8 cellular contexts compared by ENCODE assay signal in genomic region chr10:133260895-133261725, GRCh38. TPM values are rescaled to one million over a fixed set of nuclear protein-coding genes. Genes with fewer than 3 reads are reported as not detected.
A peak's percentile ranks its signal among the peaks of the same experiment; 100 is the strongest.
DNase-seq lines count a peak whose midpoint lies in the region; ATAC-seq and TF ChIP-seq lines count a peak whose summit lies in the region.

No MANE protein-coding gene starts in this region.

- 36% methylated on average over 48 of the region's 50 CpGs for WGBS in HUES64

- H3K36me3 ChIP-seq in HUES64 (ENCODE audit: insufficient read depth, low read length), result no peaks in the 10 kb centered on the region
- no peaks in the 10 kb centered on the region for H3K36me3 ChIP-seq in lower lobe of right lung

- peak overlapping the region; percentile 89 for H3K4me3 Mint-ChIP-seq in activated B cell treated with CpG ODN at 0.5 μM for 24 hours

- peak overlapping the region; percentile 92 for H3K27ac Mint-ChIP-seq in activated B cell treated with CpG ODN at 0.5 μM for 24 hours

- H3K9me3 Mint-ChIP-seq in activated B cell treated with CpG ODN at 0.5 μM for 24 hours, result no peaks in the 10 kb centered on the region

- no peaks in the 10 kb centered on the region for H3K27me3 Mint-ChIP-seq in activated B cell treated with CpG ODN at 0.5 μM for 24 hours

- H3K27me3 ChIP-seq in HUES64 (ENCODE audit: insufficient read depth, low read length) (peaks cover 19% of the 10 kb centered on the region), lower lobe of right lung (ENCODE audit: low read depth) (no peaks in the 10 kb centered on the region)

- H3K4me3 ChIP-seq in HUES64 (ENCODE audit: low read length) (peak overlapping the region; percentile 62), choroid plexus epithelial cell (ENCODE audit: low read depth, low read length) (peak overlapping the region; percentile 58), lower lobe of right lung (peak overlapping the region; percentile 65)

- intact Hi-C loops in activated B cell treated with CpG ODN at 0.5 μM for 24 hours (cut with micrococcal nuclease), result loop anchor here (1.0 kb wide), 2 partner anchors 14 to 47 kb away; partner anchors contain the start of genes TUBGCP2 and ZNF511
- intact Hi-C loops in lower lobe of right lung (cut with DNase I), result no loop called here

- H3K4me1 Mint-ChIP-seq in activated B cell treated with CpG ODN at 0.5 μM for 24 hours, result peaks cover 80% of the 10 kb centered on the region

- H3K36me3 Mint-ChIP-seq in activated B cell treated with CpG ODN at 0.5 μM for 24 hours (ENCODE audit: low read depth), result peaks cover 19% of the 10 kb centered on the region

- ATAC-seq in GM21447 (IDR thresholded peaks at IDR 0.05; ENCODE audit: unreplicated experiment), result peak; percentile 42
- ATAC-seq in activated B cell treated with CpG ODN at 0.5 μM for 24 hours (ENCODE audit: low read depth), result peak; percentile 73
- peak; percentile 57 to 58 for ATAC-seq in lower lobe of right lung

- POLR2A ChIA-PET in activated B cell treated with CpG ODN at 0.5 μM for 24 hours (lab: Charles Lee), result interaction anchor here (0.6 to 7.0 kb wide), 3 partner anchors 13 to 46 kb away, joined by 3 to 85 read pairs (median 4); partner anchors contain the start of gene ADAM8

- H3K9ac ChIP-seq in HUES64 (ENCODE audit: low read depth, low read length), result peak overlapping the region; percentile 47

- no peak for TF ChIP-seq CTCF in activated B cell treated with CpG ODN at 0.5 μM for 24 hours (IDR thresholded peaks at IDR 0.05)
- TF ChIP-seq CTCF in choroid plexus epithelial cell (conservative IDR thresholded peaks at IDR 0.05; ENCODE audit: low read depth, low read length), result no peak
- TF ChIP-seq CTCF in lower lobe of right lung (IDR thresholded peaks at IDR 0.05), result no peak

- CTCF ChIA-PET in activated B cell treated with CpG ODN at 0.5 μM for 24 hours (lab: Charles Lee), result no interaction called here

- H3K4me1 ChIP-seq in HUES64 (ENCODE audit: insufficient read depth, low read length) (peaks cover 13% of the 10 kb centered on the region; the same call in 1 of the 2 replicates), lower lobe of right lung (peaks cover 63% of the 10 kb centered on the region)

- peak; percentile 46 for DNase-seq in GF-D8 (lab: John Stamatoyannopoulos, UW)
- peak; percentile 72 for DNase-seq in activated B cell treated with CpG ODN at 0.5 μM for 24 hours
- DNase-seq in choroid plexus epithelial cell (ENCODE audit: low read depth), result peak; percentile 18
- DNase-seq in lower lobe of right lung, result peak; percentile 85
- peak; percentile 54 to 75 for DNase-seq in stimulated activated CD8-positive, alpha-beta memory T cell treated with anti-CD3 and anti-CD28 coated beads, Interleukin-2, amount 100 ng/mL, for 48 hours (ENCODE audit: low read depth in 2 of 2)
- DNase-seq in NOMO-1 treated with dmso at 0.1 percent for 144 hours (lab: John Stamatoyannopoulos, UW; ENCODE audit: unreplicated experiment), result no peak

- H3K27ac ChIP-seq in HUES64 (ENCODE audit: low read depth, low read length) (no peak overlapping the region), lower lobe of right lung (peak overlapping the region; percentile 93)

- H3K9me3 ChIP-seq in HUES64 (ENCODE audit: insufficient read depth, low read depth, low read length) (no peaks in the 10 kb centered on the region), lower lobe of right lung (no peaks in the 10 kb centered on the region)

RNA-seq across cellular contexts. Expression of gene ADAM8, which starts 15.6 kb away (rescaled TPM):
- 0.90 TPM for polyA plus RNA-seq in HUES64 (2013, experiment 1 of 2)
- polyA plus RNA-seq in HUES64 (2013, experiment 2 of 2), result 1.1 TPM
- total RNA-seq in activated B cell treated with CpG ODN at 0.5 μM for 24 hours, result 137 and 152 TPM in 2 replicates
- 18.7 TPM for total RNA-seq in lower lobe of right lung

RNA-seq across cellular contexts. Expression of gene VENTX, which starts 23.5 kb away (rescaled TPM):
- 4.0 TPM for polyA plus RNA-seq in HUES64 (2013, experiment 1 of 2)
- polyA plus RNA-seq in HUES64 (2013, experiment 2 of 2), result 4.4 TPM
- total RNA-seq in activated B cell treated with CpG ODN at 0.5 μM for 24 hours, result 0.13 TPM in 1 of 2 replicates, not detected in the other
- 4.5 TPM for total RNA-seq in lower lobe of right lung

RNA-seq across cellular contexts. Expression of gene UTF1, which starts 31.1 kb away (rescaled TPM):
- 9.1 TPM for polyA plus RNA-seq in HUES64 (2013, experiment 1 of 2)
- polyA plus RNA-seq in HUES64 (2013, experiment 2 of 2), result 10.8 TPM
- not detected in 2 replicates for total RNA-seq in activated B cell treated with CpG ODN at 0.5 μM for 24 hours
- not detected for total RNA-seq in lower lobe of right lung

RNA-seq across cellular contexts. Expression of gene TUBGCP2, which starts 47.6 kb away (rescaled TPM):
- polyA plus RNA-seq in HUES64 (2013, experiment 1 of 2), result 40.0 TPM
- 39.0 TPM for polyA plus RNA-seq in HUES64 (2013, experiment 2 of 2)
- total RNA-seq in activated B cell treated with CpG ODN at 0.5 μM for 24 hours, result 58.6 and 66.7 TPM in 2 replicates
- 54.5 TPM for total RNA-seq in lower lobe of right lung

RNA-seq across cellular contexts. Expression of gene ZNF511, which starts 47.6 kb away (rescaled TPM):
- polyA plus RNA-seq in HUES64 (2013, experiment 1 of 2), result 45.1 TPM
- polyA plus RNA-seq in HUES64 (2013, experiment 2 of 2), result 35.7 TPM
- total RNA-seq in activated B cell treated with CpG ODN at 0.5 μM for 24 hours (56.7 and 58.2 TPM in 2 replicates), lower lobe of right lung (44.8 TPM)
